Comparison of ENCODE assay signal across 1 cellular context in genomic region chrX:44036336-44036735, GRCh38.
TF ChIP-seq lines count a peak whose summit lies in the region.

No MANE protein-coding gene starts in this region.

TF ChIP-seq in SK-N-SH, 30 proteins besides CTCF, POLR2A, EP300 and RAD21 (continued from another document):
- no peak for TF ChIP-seq USF2 (IDR thresholded peaks at IDR 0.05; ENCODE audit: borderline replicate concordance, low read depth, low read length)
